19 cellular contexts compared by ENCODE assay signal in genomic region chr6:44734886-44735630, GRCh38.
DNase-seq lines count a peak whose midpoint lies in the region; ATAC-seq and TF ChIP-seq lines count a peak whose summit lies in the region.
"Had no signal": no experiment of that assay in that cellular context is flagged by ENCODE, and none has a peak within 500 bp of the region (broad histone marks: within the 10 kb centered on the region; RNA-seq: fewer than 3 reads in every experiment).

No MANE protein-coding gene starts in this region.

- 82% methylated on average over 5 of the region's 5 CpGs for WGBS in esophagus muscularis mucosa

- no peaks in the 10 kb centered on the region for H3K36me3 ChIP-seq in esophagus muscularis mucosa
- H3K36me3 ChIP-seq: pancreas had no signal

- no peak overlapping the region for H3K27ac ChIP-seq in esophagus muscularis mucosa (replicated peaks in 1 of 4)
- H3K27ac ChIP-seq: pancreas had no signal

- DNase-seq in esophagus muscularis mucosa (ENCODE audit: extremely low spot score) (peak; percentile 77), CD14-positive monocyte (ENCODE audit: low spot score) (no peak), DMS79 treated with DMSO at 0.1 percent for 48 hours (lab: John Stamatoyannopoulos, UW) (no peak), HT-29 (ENCODE audit: low spot score) (no peak)
- DNase-seq: activated CD4-positive, CD25-positive, alpha-beta regulatory T cell treated with anti-CD3 and anti-CD28 coated beads, Interleukin-2, amount 50 U/mL, for 72 hours; anterior cingulate cortex; CD8-positive, alpha-beta T cell; DND-41; immature natural killer cell; NCI-H1417; NCI-H69; pancreas had no signal

- no peak overlapping the region for H3K4me3 ChIP-seq in esophagus muscularis mucosa
- H3K4me3 ChIP-seq: GM23338, pancreas had no signal

- no peak for TF ChIP-seq EP300 in esophagus muscularis mucosa (IDR thresholded peaks at IDR 0.05)

- H3K4me3 Mint-ChIP-seq in CD14-positive monocyte, result no peak overlapping the region
- H3K4me3 Mint-ChIP-seq: CD8-positive, alpha-beta T cell; central memory CD8-positive, alpha-beta T cell; GM23338; immature natural killer cell had no signal

- peaks cover 0 to 22% (median 13%) of the 10 kb centered on the region in 4 donors for H3K4me1 ChIP-seq in esophagus muscularis mucosa
- H3K4me1 ChIP-seq: pancreas had no signal

- H3K27me3 ChIP-seq in esophagus muscularis mucosa, result no peaks in the 10 kb centered on the region
- H3K27me3 ChIP-seq: pancreas had no signal

- H3K4me1 Mint-ChIP-seq in CD14-positive monocyte, result peaks cover 7% of the 10 kb centered on the region
- H3K4me1 Mint-ChIP-seq: central memory CD8-positive, alpha-beta T cell; immature natural killer cell had no signal

- H3K27me3 Mint-ChIP-seq in CD14-positive monocyte (ENCODE audit: low read depth in 3 of 3), result peaks cover 0 to 1% (median 1%) of the 10 kb centered on the region in 3 donors

- intact Hi-C loops in esophagus muscularis mucosa (cut with DNase I), result no loop called here
- intact Hi-C loops in CD14-positive monocyte (cut with micrococcal nuclease), result no loop called here

- peak overlapping the region in 1 of 7 donors; percentile 61 for H3K27ac Mint-ChIP-seq in CD14-positive monocyte
- H3K27ac Mint-ChIP-seq: CD8-positive, alpha-beta T cell; GM23338 had no signal

- H3K9me3 ChIP-seq in esophagus muscularis mucosa, result no peaks in the 10 kb centered on the region
- H3K9me3 ChIP-seq: pancreas had no signal

- H3K36me3 Mint-ChIP-seq in CD14-positive monocyte, result no peaks in the 10 kb centered on the region
- H3K36me3 Mint-ChIP-seq: CD8-positive, alpha-beta T cell; immature natural killer cell had no signal

- TF ChIP-seq POLR2A in esophagus muscularis mucosa (IDR thresholded peaks at IDR 0.05; ENCODE audit: low read depth), result no peak

- TF ChIP-seq CTCF in esophagus muscularis mucosa (IDR thresholded peaks at IDR 0.05) (no peak), CD14-positive monocyte (IDR thresholded peaks at IDR 0.05) (no peak)

- H3K9me3 Mint-ChIP-seq in CD14-positive monocyte, result peaks cover 0 to 2% (median 0%) of the 10 kb centered on the region in 7 donors
- H3K9me3 Mint-ChIP-seq: CD8-positive, alpha-beta T cell; central memory CD8-positive, alpha-beta T cell; GM23338; immature natural killer cell had no signal

- ATAC-seq in GM18502 (IDR thresholded peaks at IDR 0.05; ENCODE audit: poor library complexity, unreplicated experiment), result peak; percentile 12
- ATAC-seq in GM21423 (IDR thresholded peaks at IDR 0.05; ENCODE audit: unreplicated experiment), result peak; percentile 32
- ATAC-seq in HG03354 (IDR thresholded peaks at IDR 0.05; ENCODE audit: poor library complexity, severe bottlenecking, unreplicated experiment), result peak; percentile 28
- no peak for ATAC-seq in GM19463 (IDR thresholded peaks at IDR 0.05; ENCODE audit: unreplicated experiment)
- ATAC-seq: CD8-positive, alpha-beta T cell; GM23338; Panc1; pancreas had no signal
